Comparison of ENCODE assay signal across 9 cellular contexts in genomic region chr11:86357412-86357811, GRCh38. TPM values are rescaled to one million over a fixed set of nuclear protein-coding genes. Genes with fewer than 3 reads are reported as not detected.
DNase-seq lines count a peak whose midpoint lies in the region; ATAC-seq, FAIRE-seq and TF ChIP-seq lines count a peak whose summit lies in the region.
"Not testable (repeated sequence)": the region's sequence is repeated elsewhere in the genome, so short reads cannot be mapped to it uniquely, and the experiment has no call there.
"Had no signal": no experiment of that assay in that cellular context is flagged by ENCODE, and none has a peak within 500 bp of the region (broad histone marks: within the 10 kb centered on the region; RNA-seq: fewer than 3 reads in every experiment).

No MANE protein-coding gene starts in this region.

- H3K4me3 ChIP-seq in HUES48 (ENCODE audit: low read depth, low read length); HUES64 (ENCODE audit: low read length); H1 (ENCODE audit: extremely low read depth in 1 of 4, insufficient read depth in 2 of 4, low read depth in 3 of 4, low read length in 4 of 4); iPS-18a (ENCODE audit: low read length): not testable (repeated sequence)

- no CpG with 5 or more reads among the region's 4 CpGs for WGBS in H9 (ENCODE audit: extremely low coverage, insufficient read length, low lambda C conversion rate)
- WGBS in HUES64: 47% methylated on average over 4 of the region's 4 CpGs
- 49% methylated on average over 4 of the region's 4 CpGs; no CpG with 5 or more reads in 1 of the 2 experiments for WGBS in H1 (ENCODE audit: extremely low coverage in 1 of 2, insufficient coverage in 1 of 2, insufficient read length in 1 of 2, insufficient replicate concordance in 2 of 2, low coverage in 1 of 2, low lambda C conversion rate in 2 of 2, missing lambda C conversion rate in 1 of 2), 2 experiments

- not testable (repeated sequence) for H3K23me2 ChIP-seq in H9 (ENCODE audit: insufficient read length, low read depth, low read length, poor library complexity, severe bottlenecking); H1 (ENCODE audit: low read depth, low read length)

- H2BK120ac ChIP-seq in H9 (ENCODE audit: low read depth, low read length, poor library complexity, severe bottlenecking); H1 (replicated peaks; ENCODE audit: low read depth, low read length): not testable (repeated sequence)

- H3K27me3 Mint-ChIP-seq in H9 (ENCODE audit: low read depth); WTC11 (ENCODE audit: low read depth): not testable (repeated sequence)

- not testable (repeated sequence) for H2AFZ ChIP-seq in H9 (ENCODE audit: low read length); H1 (ENCODE audit: low read length)

- H3K4me3 Mint-ChIP-seq in H9, WTC11: not testable (repeated sequence)

- H3K4me1 ChIP-seq in H9 (ENCODE audit: insufficient read depth, low read length); H1 (replicated peaks in 1 of 4; ENCODE audit: control insufficient read depth in 3 of 4, insufficient read depth in 4 of 4, low read length in 3 of 4): not testable (repeated sequence)
- H3K4me1 ChIP-seq in HUES48 (ENCODE audit: control insufficient read depth, insufficient read depth, low read length): peaks cover 18% of the 10 kb centered on the region
- peaks cover 18% of the 10 kb centered on the region for H3K4me1 ChIP-seq in HUES64 (ENCODE audit: insufficient read depth, low read length)
- peaks cover 17% of the 10 kb centered on the region for H3K4me1 ChIP-seq in iPS-18a (ENCODE audit: control insufficient read depth, low read depth, low read length)

- CTCF ChIA-PET in WTC11 (lab: Charles Lee) (interaction anchor here (0.6 to 1.5 kb wide), 2 partner anchors 214 to 503 kb away, joined by 3 read pairs; no protein-coding TSS in a partner anchor), H1 (lab: Charles Lee; ENCODE audit: partially characterized antibody) (interaction anchor here (0.6 to 1.4 kb wide), 7 partner anchors 10 to 1455 kb away, joined by 3 to 4 read pairs (median 3); no protein-coding TSS in a partner anchor)

- H3K27me3 ChIP-seq in H9 (ENCODE audit: insufficient read depth, low read length); HUES48 (ENCODE audit: control insufficient read depth, insufficient read depth, low read length); HUES64 (ENCODE audit: insufficient read depth, low read length); H1 (replicated peaks in 1 of 4; ENCODE audit: control insufficient read depth in 3 of 4, extremely low read depth in 1 of 4, insufficient read depth in 3 of 4, low read length in 3 of 4); iPS-18a (ENCODE audit: control insufficient read depth, insufficient read depth, low read length): not testable (repeated sequence)

- H2BK20ac ChIP-seq in H9 (ENCODE audit: low read depth, low read length, poor library complexity, severe bottlenecking): peak overlapping the region; percentile 93
- H2BK20ac ChIP-seq in H1 (ENCODE audit: low read length): not testable (repeated sequence)

- H2BK15ac ChIP-seq in H9 (ENCODE audit: low read depth, low read length); H1 (ENCODE audit: low read length): not testable (repeated sequence)

- POLR2A ChIA-PET in WTC11 (lab: Charles Lee); H1 (lab: Charles Lee; ENCODE audit: partially characterized antibody): not testable (repeated sequence)

- H3K9ac ChIP-seq in H9 (ENCODE audit: extremely low read depth, insufficient read length, low read length); H1 (replicated peaks in 1 of 4; ENCODE audit: extremely low read depth in 1 of 4, low read depth in 3 of 4, low read length in 3 of 4); iPS-18a (ENCODE audit: low read length): not testable (repeated sequence)
- peak overlapping the region; percentile 68 for H3K9ac ChIP-seq in HUES48 (ENCODE audit: low read depth, low read length)
- H3K9ac ChIP-seq in HUES64 (ENCODE audit: low read depth, low read length): 0 out of 2 replicates have a peak overlapping the region, but pooled peaks have one; percentile 13

- not testable (repeated sequence) for H3K18ac ChIP-seq in H9 (ENCODE audit: insufficient read length, low read depth, low read length); H1 (ENCODE audit: extremely low read depth, low read length)

- not testable (repeated sequence) for H4K8ac ChIP-seq in H9 (replicated peaks; ENCODE audit: insufficient read length, low read depth, low read length); H1 (ENCODE audit: extremely low read depth, insufficient read depth, low read length)

- not testable (repeated sequence) for H3K79me1 ChIP-seq in H9 (ENCODE audit: insufficient read depth, low read depth, low read length, poor library complexity, severe bottlenecking); H1 (ENCODE audit: low read depth, low read length)

- not testable (repeated sequence) for H3K9me3 Mint-ChIP-seq in H9, WTC11

- H4K20me1 ChIP-seq in H9 (ENCODE audit: control insufficient read depth, insufficient read depth, insufficient read length); H1 (replicated peaks in 1 of 2; ENCODE audit: control insufficient read depth in 1 of 2, insufficient read depth in 2 of 2, low read length in 2 of 2): not testable (repeated sequence)

- H3K9me3 ChIP-seq in H9 (ENCODE audit: control insufficient read depth, low read depth, low read length); HUES48 (ENCODE audit: control insufficient read depth, insufficient read depth, low read length); HUES64 (ENCODE audit: insufficient read depth, low read depth, low read length); H1 (ENCODE audit: insufficient read depth in 2 of 2, low read depth in 1 of 2, low read length in 1 of 2); iPS-18a (ENCODE audit: control insufficient read depth, low read depth, low read length): not testable (repeated sequence)

- not testable (repeated sequence) for H3T11ph ChIP-seq in H9 (ENCODE audit: low read length)

- H4K5ac ChIP-seq in H9 (ENCODE audit: insufficient read length, low read depth, low read length); H1 (ENCODE audit: insufficient read length, low read depth, low read length): not testable (repeated sequence)

- peak overlapping the region in 2 of 3 experiments; percentile 67 to 91; a peak in 3 of 7 replicates for H3K27ac Mint-ChIP-seq in H9
- not testable (repeated sequence) for H3K27ac Mint-ChIP-seq in WTC11

- peak in 1 of 2 experiments; percentile 19; a peak in 1 of 3 replicates for TF ChIP-seq EP300 in H1 (IDR thresholded peaks at IDR 0.05; ENCODE audit: borderline replicate concordance in 1 of 2, low read depth in 2 of 2, low read length in 2 of 2)

- H4K91ac ChIP-seq in H9 (ENCODE audit: insufficient read length, low read depth, low read length); H1 (replicated peaks; ENCODE audit: insufficient read length, low read length): not testable (repeated sequence)

- not testable (repeated sequence) for H2AK5ac ChIP-seq in H9 (ENCODE audit: insufficient read length, low read length); H1 (ENCODE audit: low read depth, low read length)

- H3K23ac ChIP-seq in H9 (ENCODE audit: insufficient read length, low read depth, low read length); H1 (ENCODE audit: insufficient read length): not testable (repeated sequence)

- not testable (repeated sequence) for TF ChIP-seq POLR2A in H1 (IDR thresholded peaks at IDR 0.05; ENCODE audit: control extremely low read depth in 1 of 2, low read depth in 2 of 2, low read length in 2 of 2)

- not testable (repeated sequence) for TF ChIP-seq RAD21 in H1 (IDR thresholded peaks at IDR 0.05 in 1 of 2, conservative IDR thresholded peaks at IDR 0.05 in 1 of 2; ENCODE audit: low read depth in 2 of 2, low read length in 2 of 2)

- not testable (repeated sequence) for H3K36me3 Mint-ChIP-seq in H9 (ENCODE audit: insufficient read depth in 1 of 3, low read depth in 3 of 3); WTC11

- not testable (repeated sequence) for H3K4ac ChIP-seq in H9 (ENCODE audit: low read depth, low read length); H1 (replicated peaks; ENCODE audit: insufficient read length, low read depth, low read length)

- not testable (repeated sequence) for FAIRE-seq in H1 (lab: Jason Lieb, UNC)

- not testable (repeated sequence) for TF ChIP-seq CTCF in H9 (conservative IDR thresholded peaks at IDR 0.05); WTC11 (IDR thresholded peaks at IDR 0.05); H1 (IDR thresholded peaks at IDR 0.05; ENCODE audit: control extremely low read depth in 1 of 3, insufficient read depth in 1 of 3, low read depth in 1 of 3, low read length in 3 of 3)

- not testable (repeated sequence) for H3K36me3 ChIP-seq in HUES48 (ENCODE audit: control insufficient read depth, insufficient read depth, low read length); HUES64 (ENCODE audit: insufficient read depth, low read length); H1 (ENCODE audit: control insufficient read depth in 2 of 4, insufficient read depth in 4 of 4, low read length in 3 of 4); iPS-18a (ENCODE audit: control insufficient read depth, low read depth, low read length)

- DNase-seq in ELF-1 (ENCODE audit: low read depth, low spot score) (peak; percentile 65), H9 (peak; percentile 43), iPS-NIHi11 (ENCODE audit: low spot score) (peak; percentile 33)
- not testable (repeated sequence) for DNase-seq in WTC11 (ENCODE audit: low spot score); H1 (ENCODE audit: low read depth in 1 of 2, low spot score in 2 of 2)

- not testable (repeated sequence) for H2BK12ac ChIP-seq in H9 (ENCODE audit: insufficient read length, low read depth, low read length); H1 (ENCODE audit: low read depth, low read length)

- H2BK5ac ChIP-seq in H9 (ENCODE audit: insufficient read length, low read length); H1 (ENCODE audit: low read depth, low read length): not testable (repeated sequence)

- peak; percentile 61 for ATAC-seq in WTC11

- H3K14ac ChIP-seq in H9 (ENCODE audit: insufficient read depth, low read length); H1 (ENCODE audit: insufficient read length): not testable (repeated sequence)

- not testable (repeated sequence) for H3K4me2 ChIP-seq in H9 (ENCODE audit: insufficient read depth, insufficient read length, low read length); H1 (ENCODE audit: insufficient read depth in 1 of 2, low read depth in 2 of 2, low read length in 2 of 2)

- not testable (repeated sequence) for H3K79me2 ChIP-seq in H9 (ENCODE audit: insufficient read depth, low read length); H1 (ENCODE audit: control insufficient read depth in 1 of 2, insufficient read depth in 2 of 2, low read length in 2 of 2)

- H3K27ac ChIP-seq in H9 (ENCODE audit: insufficient read length, low read depth, low read length) (peak overlapping the region; percentile 9), HUES48 (ENCODE audit: low read depth, low read length) (peak overlapping the region; percentile 89), HUES64 (ENCODE audit: low read depth, low read length) (peak overlapping the region; percentile 92; the same call in 1 of the 2 replicates), iPS-18a (ENCODE audit: low read length) (peak overlapping the region; percentile 57)
- not testable (repeated sequence) for H3K27ac ChIP-seq in H1 (ENCODE audit: low read depth, low read length)

- peaks cover 42 to 46% of the 10 kb centered on the region in 2 experiments for H3K4me1 Mint-ChIP-seq in H9
- H3K4me1 Mint-ChIP-seq in WTC11: peaks cover 44% of the 10 kb centered on the region

- H3K56ac ChIP-seq in H9 (ENCODE audit: insufficient read length, low read depth, low read length); H1 (replicated peaks; ENCODE audit: insufficient read length, low read depth, low read length): not testable (repeated sequence)

RNA-seq across cellular contexts. Expression of gene CCDC81, which starts 17.3 kb away (rescaled TPM):
- total RNA-seq in H9 (2021) (0.20 and 0.52 TPM in 2 replicates), WTC11 (2021) (0.82 to 1.0 TPM (median 0.98 TPM) in 3 replicates)
- polyA plus RNA-seq in HUES64 (2013, experiment 1 of 2): 0.40 TPM
- polyA plus RNA-seq in HUES64 (2013, experiment 2 of 2): 0.76 TPM
- total RNA-seq in H1 (2021; fragmentation: NEBNext Ultra II Directional; extraction: Animal tissue kit (Norgen Biotek cat#: 25700)): 0.58 and 1.4 TPM in 2 replicates
- polyA plus RNA-seq in H1 (2011; rRNA removed): 0.20 and 0.30 TPM in 2 replicates
- 0.25 TPM for polyA plus RNA-seq in H1 (2011; cell fraction: cytosol; rRNA removed)
- 0.97 TPM for polyA plus RNA-seq in H1 (2011; cell fraction: nucleus; rRNA removed)
- 0.47 to 1.0 TPM (median 0.64 TPM) in 4 replicates for polyA plus RNA-seq in H1 (2012, experiment 1 of 2)
- polyA plus RNA-seq in H1 (2012, experiment 2 of 2): not detected
- 0.41 TPM for polyA plus RNA-seq in H1 (2013, experiment 1 of 2)
- polyA plus RNA-seq in H1 (2013, experiment 2 of 2): 0.31 TPM
- 0.32 and 0.44 TPM in 2 replicates for polyA minus RNA-seq in H1 (2011; rRNA and poly(A)+ RNA removed)
- not detected for polyA minus RNA-seq in H1 (2011; cell fraction: cytosol; rRNA and poly(A)+ RNA removed)
- 0.70 TPM for polyA minus RNA-seq in H1 (2011; cell fraction: nucleus; rRNA and poly(A)+ RNA removed)
- total RNA-seq: A172 had no signal

RNA-seq across cellular contexts. Expression of gene HIKESHI, which starts 55.4 kb away (rescaled TPM):
- total RNA-seq in H9 (2021) (54.1 and 55.2 TPM in 2 replicates), WTC11 (2021) (48.3 to 57.1 TPM (median 52.8 TPM) in 3 replicates)
- polyA plus RNA-seq in HUES64 (2013, experiment 1 of 2): 78.7 TPM
- 83.7 TPM for polyA plus RNA-seq in HUES64 (2013, experiment 2 of 2)
- total RNA-seq in H1 (2021; fragmentation: NEBNext Ultra II Directional; extraction: Animal tissue kit (Norgen Biotek cat#: 25700)): 58.3 and 65.4 TPM in 2 replicates
- polyA plus RNA-seq in H1 (2011; rRNA removed): 65.9 and 90.2 TPM in 2 replicates
- 82.3 TPM for polyA plus RNA-seq in H1 (2011; cell fraction: cytosol; rRNA removed)
- polyA plus RNA-seq in H1 (2011; cell fraction: nucleus; rRNA removed): 62.3 TPM
- polyA plus RNA-seq in H1 (2012, experiment 1 of 2): 68.4 to 91.1 TPM (median 75.7 TPM) in 4 replicates
- 56.3 TPM for polyA plus RNA-seq in H1 (2012, experiment 2 of 2)
- 83.8 TPM for polyA plus RNA-seq in H1 (2013, experiment 1 of 2)
- polyA plus RNA-seq in H1 (2013, experiment 2 of 2): 94.1 TPM
- 39.4 and 83.0 TPM in 2 replicates for polyA minus RNA-seq in H1 (2011; rRNA and poly(A)+ RNA removed)
- 27.5 TPM for polyA minus RNA-seq in H1 (2011; cell fraction: cytosol; rRNA and poly(A)+ RNA removed)
- 31.4 TPM for polyA minus RNA-seq in H1 (2011; cell fraction: nucleus; rRNA and poly(A)+ RNA removed)
